In the genomic region with DNA sequence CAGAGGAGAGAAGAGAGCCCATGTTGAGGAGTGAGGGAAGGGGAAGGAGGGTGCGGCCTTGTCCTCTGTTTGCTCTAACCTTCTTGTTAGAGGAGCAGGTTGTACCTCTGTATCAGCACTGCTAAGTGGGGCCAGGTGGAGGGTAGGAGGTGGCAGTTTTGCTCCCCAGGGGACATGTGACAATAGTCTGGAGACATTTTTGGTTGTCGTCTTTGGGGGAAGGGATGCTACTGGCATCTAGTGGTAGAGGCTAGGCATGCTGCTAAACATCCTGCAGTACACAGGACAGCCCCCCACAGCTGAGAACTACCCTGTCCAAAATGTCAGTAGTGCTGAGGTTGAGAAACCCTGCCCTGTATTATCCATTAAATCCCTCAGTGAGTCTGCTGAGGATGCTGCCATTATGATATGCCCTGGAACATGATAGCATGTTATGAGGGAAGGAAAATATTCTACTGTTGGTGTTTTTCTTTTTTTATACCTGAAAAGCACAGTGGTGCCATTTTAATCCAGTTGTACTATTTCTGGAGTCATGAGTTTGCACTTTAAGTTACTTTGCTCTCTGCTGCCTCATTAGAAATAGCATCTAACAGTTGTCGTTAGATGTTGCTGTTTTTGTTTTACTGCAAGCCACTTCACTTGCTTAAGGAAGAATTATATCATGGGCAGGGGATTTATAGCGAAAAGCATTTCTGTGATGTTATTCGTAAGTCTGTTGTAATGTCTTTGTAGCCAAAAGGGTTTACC, we compare ENCODE assay signal across 8 cellular contexts.
DNase-seq lines count a peak whose midpoint lies in the region; ATAC-seq and TF ChIP-seq lines count a peak whose summit lies in the region.

No MANE protein-coding gene starts in this region.

- H3K4me1 ChIP-seq in cardiac muscle cell (ENCODE audit: low read depth) = peaks cover 3% of the 10 kb centered on the region
- peaks cover 0 to 4% of the 10 kb centered on the region in 2 experiments for H3K4me1 ChIP-seq in trophoblast cell (ENCODE audit: control insufficient read depth in 1 of 2, insufficient read depth in 2 of 2, low read length in 2 of 2)

- no peak overlapping the region for H4K91ac ChIP-seq in trophoblast cell (ENCODE audit: low read depth, low read length)

- H2BK12ac ChIP-seq in trophoblast cell (ENCODE audit: low read length) = no peak overlapping the region

- H3K4me3 ChIP-seq in WI38 (ENCODE audit: low read depth, low read length) (no peak overlapping the region), cardiac muscle cell (no peak overlapping the region), trophoblast cell (ENCODE audit: low read depth, low read length) (no peak overlapping the region)

- H3K27me3 ChIP-seq in cardiac muscle cell = no peaks in the 10 kb centered on the region
- H3K27me3 ChIP-seq in trophoblast cell (ENCODE audit: insufficient read depth, low read length) = no peaks in the 10 kb centered on the region

- no peak overlapping the region for H3K4ac ChIP-seq in trophoblast cell (ENCODE audit: low read depth, low read length)

- ATAC-seq in GM21360 (IDR thresholded peaks at IDR 0.05; ENCODE audit: unreplicated experiment) = peak; percentile 38
- peak; percentile 29 for ATAC-seq in HG03565 (IDR thresholded peaks at IDR 0.05; ENCODE audit: unreplicated experiment)

- H3K27ac ChIP-seq in cardiac muscle cell = no peak overlapping the region
- no peak overlapping the region for H3K27ac ChIP-seq in trophoblast cell (ENCODE audit: low read depth, low read length)

- no CpG with 5 or more reads among the region's 5 CpGs for WGBS in trophoblast cell (ENCODE audit: extremely low coverage, insufficient coverage, insufficient read length)

- H2AK5ac ChIP-seq in trophoblast cell (ENCODE audit: low read length) = no peak overlapping the region

- H4K8ac ChIP-seq in trophoblast cell (ENCODE audit: low read depth, low read length) = no peak overlapping the region

- H4K12ac ChIP-seq in trophoblast cell (ENCODE audit: low read depth, low read length) = no peak overlapping the region

- peak; percentile 19 for DNase-seq in GM10266 (ENCODE audit: extremely low spot score)
- DNase-seq in cardiac muscle cell (ENCODE audit: low read depth in 1 of 2, low spot score in 1 of 2) = peak; percentile 25 to 48
- DNase-seq in stimulated activated CD4-positive, alpha-beta T cell treated with anti-CD3 and anti-CD28 coated beads, Interleukin-4, amount 100 ng/mL, for 1 hour = peak; percentile 2
- no peak for DNase-seq in AG20443 (ENCODE audit: low spot score)
- DNase-seq in trophoblast cell = no peak

- no peaks in the 10 kb centered on the region for H3K79me2 ChIP-seq in trophoblast cell (ENCODE audit: control insufficient read depth, insufficient read depth, low read length, poor library complexity)

- no peaks in the 10 kb centered on the region for H3K9me3 ChIP-seq in cardiac muscle cell (ENCODE audit: low read depth)
- peaks cover 2% of the 10 kb centered on the region for H3K9me3 ChIP-seq in trophoblast cell (ENCODE audit: insufficient read depth, low read depth, low read length)

- H3K18ac ChIP-seq in trophoblast cell (ENCODE audit: low read length) = no peak overlapping the region

- H2BK5ac ChIP-seq in trophoblast cell (ENCODE audit: low read depth, low read length, poor library complexity) = no peak overlapping the region

- no peaks in the 10 kb centered on the region for H3K36me3 ChIP-seq in cardiac muscle cell
- peaks cover 3% of the 10 kb centered on the region in 2 experiments for H3K36me3 ChIP-seq in trophoblast cell (ENCODE audit: control insufficient read depth in 1 of 2, insufficient read depth in 2 of 2, low read length in 2 of 2)

- peak; percentile 66 for TF ChIP-seq CTCF in GM10266 (IDR thresholded peaks at IDR 0.05; ENCODE audit: control insufficient read depth, insufficient read depth, low read depth, missing control alignments)
- TF ChIP-seq CTCF in WI38 (IDR thresholded peaks at IDR 0.05; ENCODE audit: low read depth, low read length) = peak; percentile 33
- peak; percentile 38 for TF ChIP-seq CTCF in cardiac muscle cell (IDR thresholded peaks at IDR 0.05; ENCODE audit: low read depth, low read length)

- no peak overlapping the region for H3K14ac ChIP-seq in trophoblast cell (ENCODE audit: low read length)

- no peak overlapping the region for H3K4me2 ChIP-seq in trophoblast cell (ENCODE audit: low read length)

- no peak overlapping the region for H2AFZ ChIP-seq in trophoblast cell (ENCODE audit: insufficient read depth, low read length, poor library complexity)

- no peaks in the 10 kb centered on the region for H3K79me1 ChIP-seq in trophoblast cell (ENCODE audit: low read length)

- no peak overlapping the region for H3K23ac ChIP-seq in trophoblast cell (ENCODE audit: low read length)

- no peak overlapping the region for H3K9ac ChIP-seq in trophoblast cell (ENCODE audit: low read length)

- no peak overlapping the region for H2BK120ac ChIP-seq in trophoblast cell (ENCODE audit: insufficient read depth, low read length, poor library complexity)

Comparison
In these comparisons a context has a peak if more than half of its experiments do, and no peak if none do; other contexts are left out.
1. DNase-seq: peak in GM10266 (single experiment), cardiac muscle cell (2 of 2) and stimulated activated CD4-positive, alpha-beta T cell treated with anti-CD3 and anti-CD28 coated beads, Interleukin-4, amount 100 ng/mL, for 1 hour (single experiment); none in AG20443 (single experiment) and trophoblast cell (0 of 2).
2. Peak in every context shown above with its lines, with median percentiles within 50 percentile points of each other: CTCF ChIP-seq.